8 cellular contexts compared by ENCODE assay signal in genomic region chr22:28678778-28679610, GRCh38. TPM values are rescaled to one million over a fixed set of nuclear protein-coding genes. Genes with fewer than 3 reads are reported as not detected.
DNase-seq lines count a peak whose midpoint lies in the region; ATAC-seq, FAIRE-seq and TF ChIP-seq lines count a peak whose summit lies in the region.
"Not testable (repeated sequence)": the region's sequence is repeated elsewhere in the genome, so short reads cannot be mapped to it uniquely, and the experiment has no call there.

No MANE protein-coding gene starts in this region.

- intact Hi-C loops in endothelial cell of umbilical vein (cut with micrococcal nuclease), result loop anchor here (1.0 to 2.0 kb wide), 3 partner anchors 31 to 94 kb away; partner anchors contain the start of gene CCDC117

- CTCF ChIA-PET in activated naive CD4-positive, alpha-beta T cell treated with anti-CD3 and anti-CD28 coated beads, Interleukin-2, amount 10 ng/mL, durations not matched to agents 7 days and 5 days (lab: Charles Lee), result not testable (repeated sequence)
- CTCF ChIA-PET in endothelial cell of umbilical vein (lab: Charles Lee), result interaction anchor here (0.8 to 2.1 kb wide), 5 partner anchors 31 to 94 kb away, joined by 3 to 6 read pairs (median 5); partner anchors contain the start of gene CCDC117

- not testable (repeated sequence) for FAIRE-seq in endothelial cell of umbilical vein (lab: Jason Lieb, UNC)

- peaks cover 22% of the 10 kb centered on the region for H3K4me1 Mint-ChIP-seq in activated naive CD4-positive, alpha-beta T cell treated with anti-CD3 and anti-CD28 coated beads, Interleukin-2, amount 10 ng/mL, durations not matched to agents 7 days and 5 days
- H3K4me1 Mint-ChIP-seq in neural progenitor cell, result not testable (repeated sequence)
- peaks cover 30% of the 10 kb centered on the region for H3K4me1 Mint-ChIP-seq in stimulated activated naive CD8-positive, alpha-beta T cell treated with anti-CD3 and anti-CD28 coated beads, Interleukin-15, amount 100 ng/mL, for 72 hours

- H3K9ac ChIP-seq in BLaER1 treated with 17β-estradiol and CSF1 and Interleukin-3, amounts not matched to agents 10 nM and 100 nM, result peak overlapping the region; percentile 52 to 83 (median 73); a peak in 21 of 22 replicates
- H3K9ac ChIP-seq in HUES48 (ENCODE audit: low read depth, low read length) (0 out of 2 replicates have a peak overlapping the region, but pooled peaks have one; percentile 30), endothelial cell of umbilical vein (replicated peaks; ENCODE audit: extremely low read depth, insufficient read depth, low read length) (peak overlapping the region; percentile 83), neural progenitor cell (peak overlapping the region; percentile 68)

- H3K4me1 ChIP-seq in BLaER1 treated with 17β-estradiol and CSF1 and Interleukin-3, amounts not matched to agents 10 nM and 100 nM, result peaks cover 13 to 23% (median 16%) of the 10 kb centered on the region in 10 experiments
- H3K4me1 ChIP-seq in HUES48 (ENCODE audit: control insufficient read depth, insufficient read depth, low read length); SJSA1 (replicated peaks); endothelial cell of umbilical vein (ENCODE audit: control insufficient read depth, extremely low read depth, insufficient read depth, low read length); neural progenitor cell: not testable (repeated sequence)

- H3K4me3 Mint-ChIP-seq in activated naive CD4-positive, alpha-beta T cell treated with anti-CD3 and anti-CD28 coated beads, Interleukin-2, amount 10 ng/mL, durations not matched to agents 7 days and 5 days, result peak overlapping the region; percentile 38
- peak overlapping the region; percentile 93 for H3K4me3 Mint-ChIP-seq in neural progenitor cell
- H3K4me3 Mint-ChIP-seq in stimulated activated naive CD8-positive, alpha-beta T cell treated with anti-CD3 and anti-CD28 coated beads, Interleukin-15, amount 100 ng/mL, for 72 hours, result peak overlapping the region; percentile 84 to 92

- not testable (repeated sequence) for BruUV-seq in endothelial cell of umbilical vein (replicated peaks; lab: Mats Ljungman, UMichigan)

- DNase-seq in SJSA1 (ENCODE audit: low read depth in 1 of 2, low spot score in 2 of 2) (peak; percentile 40 to 46), endothelial cell of umbilical vein (ENCODE audit: low read depth, low spot score) (peak; percentile 26), iris pigment epithelial cell (ENCODE audit: low read depth) (peak; percentile 18), neural progenitor cell (ENCODE audit: low spot score) (peak; percentile 12)
- DNase-seq in activated naive CD4-positive, alpha-beta T cell treated with anti-CD3 and anti-CD28 coated beads, Interleukin-2, amount 10 ng/mL, durations not matched to agents 7 days and 5 days, result not testable (repeated sequence)
- peak; percentile 7 to 26 for DNase-seq in stimulated activated naive CD8-positive, alpha-beta T cell treated with anti-CD3 and anti-CD28 coated beads, Interleukin-15, amount 100 ng/mL, for 72 hours

- ATAC-seq in stimulated activated naive CD8-positive, alpha-beta T cell treated with anti-CD3 and anti-CD28 coated beads, Interleukin-15, amount 100 ng/mL, for 72 hours, result not testable (repeated sequence)

- dilution Hi-C loops in endothelial cell of umbilical vein (cut with MboI; ENCODE audit: extremely low pct_ligation_motif_present, low sequenced_read_pairs), result not testable (repeated sequence)

- peak overlapping the region; percentile 64 to 73 (median 69) for H3K4me3 ChIP-seq in BLaER1 treated with 17β-estradiol and CSF1 and Interleukin-3, amounts not matched to agents 10 nM and 100 nM
- H3K4me3 ChIP-seq in HUES48 (ENCODE audit: low read depth, low read length) (peak overlapping the region; percentile 79), SJSA1 (peak overlapping the region; percentile 66), endothelial cell of umbilical vein (replicated peaks in 1 of 3; ENCODE audit: insufficient read depth in 1 of 3, low read depth in 1 of 3, low read length in 3 of 3) (peak overlapping the region; percentile 63 to 82 (median 77)), neural progenitor cell (peak overlapping the region; percentile 95)

- peaks cover 31% of the 10 kb centered on the region for H3F3A ChIP-seq in neural progenitor cell (ENCODE audit: low read depth)

- H3K79me2 ChIP-seq in endothelial cell of umbilical vein (ENCODE audit: control insufficient read depth, insufficient read depth, low read length) (peaks cover 14% of the 10 kb centered on the region), neural progenitor cell (ENCODE audit: low read depth) (peaks cover 51% of the 10 kb centered on the region)

- peak overlapping the region in 9 of 11 experiments; percentile 44 to 69 (median 60); a peak in 15 of 22 replicates for H3K27ac ChIP-seq in BLaER1 treated with 17β-estradiol and CSF1 and Interleukin-3, amounts not matched to agents 10 nM and 100 nM
- not testable (repeated sequence) for H3K27ac ChIP-seq in HUES48 (ENCODE audit: low read depth, low read length); neural progenitor cell
- H3K27ac ChIP-seq in SJSA1, result peak overlapping the region; percentile 53; the same call in 1 of the 2 replicates
- peak overlapping the region; percentile 67 for H3K27ac ChIP-seq in endothelial cell of umbilical vein (ENCODE audit: insufficient read depth, low read depth, low read length)

- H3K4me2 ChIP-seq in BLaER1 treated with 17β-estradiol and CSF1 and Interleukin-3, amounts not matched to agents 10 nM and 100 nM, result peak overlapping the region; percentile 85 to 96 (median 90)
- H3K4me2 ChIP-seq in endothelial cell of umbilical vein (ENCODE audit: insufficient read depth, low read length) (peak overlapping the region; percentile 54), neural progenitor cell (peak overlapping the region; percentile 85)

- not testable (repeated sequence) for TF ChIP-seq CTCF in endothelial cell of umbilical vein (IDR thresholded peaks at IDR 0.05; ENCODE audit: extremely low read depth in 1 of 2, insufficient read depth in 1 of 2, low read depth in 1 of 2, low read length in 2 of 2); neural progenitor cell (IDR thresholded peaks at IDR 0.05)

- H3K9me3 ChIP-seq in BLaER1 treated with 17β-estradiol and CSF1 and Interleukin-3, amounts not matched to agents 10 nM and 100 nM (replicated peaks in 1 of 11); HUES48 (ENCODE audit: control insufficient read depth, insufficient read depth, low read length); SJSA1 (replicated peaks); endothelial cell of umbilical vein (replicated peaks; ENCODE audit: control insufficient read depth, insufficient read depth, low read length); neural progenitor cell (ENCODE audit: low read depth): not testable (repeated sequence)

- peaks cover 92% of the 10 kb centered on the region for H3K27me3 Mint-ChIP-seq in activated naive CD4-positive, alpha-beta T cell treated with anti-CD3 and anti-CD28 coated beads, Interleukin-2, amount 10 ng/mL, durations not matched to agents 7 days and 5 days
- H3K27me3 Mint-ChIP-seq in neural progenitor cell (ENCODE audit: insufficient read depth, low read depth), result not testable (repeated sequence)
- H3K27me3 Mint-ChIP-seq in stimulated activated naive CD8-positive, alpha-beta T cell treated with anti-CD3 and anti-CD28 coated beads, Interleukin-15, amount 100 ng/mL, for 72 hours, result peaks cover 82% of the 10 kb centered on the region

- peaks cover 0 to 63% (median 21%) of the 10 kb centered on the region in 11 experiments; a peak in 16 of 22 replicates for H4K20me1 ChIP-seq in BLaER1 treated with 17β-estradiol and CSF1 and Interleukin-3, amounts not matched to agents 10 nM and 100 nM
- H4K20me1 ChIP-seq in endothelial cell of umbilical vein (replicated peaks; ENCODE audit: control insufficient read depth, extremely low read depth, insufficient read depth, low read length), result not testable (repeated sequence)
- peaks cover 12% of the 10 kb centered on the region for H4K20me1 ChIP-seq in neural progenitor cell (ENCODE audit: low read depth)

- H3K9me1 ChIP-seq in endothelial cell of umbilical vein (replicated peaks; ENCODE audit: control insufficient read depth, extremely low read depth, insufficient read depth, low read length), result not testable (repeated sequence)

- H3K27me3 ChIP-seq in BLaER1 treated with 17β-estradiol and CSF1 and Interleukin-3, amounts not matched to agents 10 nM and 100 nM, result peaks cover 61 to 100% (median 68%) of the 10 kb centered on the region in 11 experiments
- H3K27me3 ChIP-seq in HUES48 (ENCODE audit: control insufficient read depth, insufficient read depth, low read length); SJSA1 (replicated peaks); endothelial cell of umbilical vein (ENCODE audit: control insufficient read depth in 2 of 2, insufficient read depth in 2 of 2, low read length in 2 of 2); neural progenitor cell: not testable (repeated sequence)

- H2AFZ ChIP-seq in endothelial cell of umbilical vein (ENCODE audit: low read depth, low read length) (peak overlapping the region; percentile 90), neural progenitor cell (replicated peaks) (peak overlapping the region; percentile 93)

- not testable (repeated sequence) for TF ChIP-seq POLR2A in endothelial cell of umbilical vein (IDR thresholded peaks at IDR 0.05; ENCODE audit: low read depth, low read length)

- H3K9me3 Mint-ChIP-seq in activated naive CD4-positive, alpha-beta T cell treated with anti-CD3 and anti-CD28 coated beads, Interleukin-2, amount 10 ng/mL, durations not matched to agents 7 days and 5 days; neural progenitor cell; stimulated activated naive CD8-positive, alpha-beta T cell treated with anti-CD3 and anti-CD28 coated beads, Interleukin-15, amount 100 ng/mL, for 72 hours: not testable (repeated sequence)

- H3K27ac Mint-ChIP-seq in activated naive CD4-positive, alpha-beta T cell treated with anti-CD3 and anti-CD28 coated beads, Interleukin-2, amount 10 ng/mL, durations not matched to agents 7 days and 5 days; stimulated activated naive CD8-positive, alpha-beta T cell treated with anti-CD3 and anti-CD28 coated beads, Interleukin-15, amount 100 ng/mL, for 72 hours: not testable (repeated sequence)
- peak overlapping the region; percentile 76 for H3K27ac Mint-ChIP-seq in neural progenitor cell

- H3K36me3 ChIP-seq in BLaER1 treated with 17β-estradiol and CSF1 and Interleukin-3, amounts not matched to agents 10 nM and 100 nM; HUES48 (ENCODE audit: control insufficient read depth, insufficient read depth, low read length); SJSA1; endothelial cell of umbilical vein (ENCODE audit: control insufficient read depth in 2 of 2, extremely low read depth in 1 of 2, insufficient read depth in 2 of 2, low read length in 2 of 2); neural progenitor cell: not testable (repeated sequence)

- not testable (repeated sequence) for H3K36me3 Mint-ChIP-seq in activated naive CD4-positive, alpha-beta T cell treated with anti-CD3 and anti-CD28 coated beads, Interleukin-2, amount 10 ng/mL, durations not matched to agents 7 days and 5 days
- peaks cover 16% of the 10 kb centered on the region for H3K36me3 Mint-ChIP-seq in neural progenitor cell

- POLR2A ChIA-PET in endothelial cell of umbilical vein (lab: Charles Lee), result interaction anchor here (0.5 to 1.3 kb wide), 3 partner anchors 72 to 127 kb away, joined by 3 to 5 read pairs (median 3); partner anchors contain the start of gene XBP1

RNA-seq across cellular contexts. Expression of gene TTC28, which starts 0.6 kb away (rescaled TPM):
- 9.7 and 14.9 TPM in 2 replicates for total RNA-seq in SJSA1 (2014; rRNA removed; shearing (Covaris generic))
- total RNA-seq in endothelial cell of umbilical vein (45.7 and 51.1 TPM in 2 replicates), neural progenitor cell (ENCODE audit: low replicate concordance) (44.4 and 46.2 TPM in 2 replicates)
- 16.5 and 16.6 TPM in 2 replicates for polyA plus RNA-seq in endothelial cell of umbilical vein
- polyA plus RNA-seq in endothelial cell of umbilical vein (2011; cell fraction: cytosol; rRNA removed), result 9.3 and 9.4 TPM in 2 replicates
- polyA plus RNA-seq in endothelial cell of umbilical vein (2011; cell fraction: nucleus; rRNA removed), result 39.4 and 48.6 TPM in 2 replicates
- polyA plus RNA-seq in endothelial cell of umbilical vein (2012), result 11.9 and 12.4 TPM in 2 replicates
- polyA minus RNA-seq in endothelial cell of umbilical vein, result 42.0 and 58.8 TPM in 2 replicates
- polyA minus RNA-seq in endothelial cell of umbilical vein (2011; cell fraction: cytosol; rRNA and poly(A)+ RNA removed), result 9.4 TPM
- 162 and 166 TPM in 2 replicates for polyA minus RNA-seq in endothelial cell of umbilical vein (2011; cell fraction: nucleus; rRNA and poly(A)+ RNA removed)

Comparison
In these comparisons a context has a peak if more than half of its experiments do, and no peak if none do; other contexts are left out.
1. H3K9ac ChIP-seq: peak in every context shown above with its lines; median percentile 83 in endothelial cell of umbilical vein; 73 in BLaER1 treated with 17β-estradiol and CSF1 and Interleukin-3, amounts not matched to agents 10 nM and 100 nM; 68 in neural progenitor cell; 30 in HUES48.
2. H3K4me3 Mint-ChIP-seq: peak in every context shown above with its lines; median percentile 93 in neural progenitor cell; 88 in stimulated activated naive CD8-positive, alpha-beta T cell treated with anti-CD3 and anti-CD28 coated beads, Interleukin-15, amount 100 ng/mL, for 72 hours; 38 in activated naive CD4-positive, alpha-beta T cell treated with anti-CD3 and anti-CD28 coated beads, Interleukin-2, amount 10 ng/mL, durations not matched to agents 7 days and 5 days.